In genomic region chr9:97853056-97853843, GRCh38 we compare ENCODE assay signal across 9 cellular contexts. TPM values are rescaled to one million over a fixed set of nuclear protein-coding genes. Genes with fewer than 3 reads are reported as not detected.
A peak's percentile ranks its signal among the peaks of the same experiment; 100 is the strongest.
DNase-seq lines count a peak whose midpoint lies in the region; ATAC-seq, FAIRE-seq and TF ChIP-seq lines count a peak whose summit lies in the region.
"Had no signal": no experiment of that assay in that cellular context is flagged by ENCODE, and none has a peak within 500 bp of the region (broad histone marks: within the 10 kb centered on the region; RNA-seq: fewer than 3 reads in every experiment).

Gene FOXE1, plus strand, starts transcription at chr9:97853226. Its CDS starts 689 bp downstream, at chr9:97853915.

- no TSS peak for BruUV-seq in HepG2 (replicated peaks; lab: Mats Ljungman, UMichigan)

- H3K4me3 ChIP-seq in HepG2 (replicated peaks in 1 of 3; ENCODE audit: insufficient read depth in 1 of 3, low read depth in 2 of 3, low read length in 3 of 3) (peak within 1 kb of the TSS in 1 of 3 experiments; percentile 46; a peak in 1 of 6 replicates), thymus (ENCODE audit: low read length) (peak within 1 kb of the TSS; percentile 53)

- peak; percentile 36 for ATAC-seq in activated T-helper 17 cell treated with anti-CD3 and anti-CD28 coated beads, Interleukin-2, amount 50 U/mL, for 72 hours (replicated peaks)
- ATAC-seq in HepG2, result peak; percentile 53

- no peaks in the 10 kb centered on the region for H4K20me1 ChIP-seq in HepG2 (ENCODE audit: insufficient read depth, low read length)

- TF ChIP-seq POLR2A in HepG2 (IDR thresholded peaks at IDR 0.05; ENCODE audit: insufficient read depth in 1 of 2, low read depth in 2 of 2, low read length in 2 of 2), result no peak

- H2AFZ ChIP-seq in HepG2 (ENCODE audit: low read length), result no peak within 1 kb of the TSS

- H3K9me3 ChIP-seq in HepG2 (ENCODE audit: low read length) (no peaks in the 10 kb centered on the region), thymus (ENCODE audit: control insufficient read depth) (peaks cover 2% of the 10 kb centered on the region)

- no peaks in the 10 kb centered on the region for H3K9me3 Mint-ChIP-seq in activated T-cell treated with anti-CD3 and anti-CD28 coated beads, Interleukin-2, amount 50 U/mL, for 24 hours
- H3K9me3 Mint-ChIP-seq in activated T-helper 17 cell treated with anti-CD3 and anti-CD28 coated beads, Interleukin-2, amount 50 U/mL, for 72 hours, result no peaks in the 10 kb centered on the region

- TF ChIP-seq CTCF in HepG2 (CRISPR knock-in tag; IDR thresholded peaks at IDR 0.05), result no peak

- 65% methylated on average over 11 of the region's 83 CpGs for WGBS in HepG2 (ENCODE audit: low lambda C conversion rate)
- WGBS in thymus, result 2% methylated on average over 83 of the region's 83 CpGs

- no peak within 1 kb of the TSS for H3K27ac ChIP-seq in HepG2 (ENCODE audit: extremely low read length, insufficient read depth, low read length)
- peak within 1 kb of the TSS; percentile 60 for H3K27ac ChIP-seq in thymus (ENCODE audit: low read depth)

- POLR2A ChIA-PET in HepG2 (lab: Yijun Ruan, JAX), result no interaction called here

- H3K4me1 Mint-ChIP-seq in activated T-cell treated with anti-CD3 and anti-CD28 coated beads, Interleukin-2, amount 50 U/mL, for 24 hours (ENCODE audit: low read depth), result peaks cover 35% of the 10 kb centered on the region
- H3K4me1 Mint-ChIP-seq in activated T-helper 17 cell treated with anti-CD3 and anti-CD28 coated beads, Interleukin-2, amount 50 U/mL, for 72 hours, result peaks cover 4% of the 10 kb centered on the region

- no peaks in the 10 kb centered on the region for H3K79me2 ChIP-seq in HepG2 (ENCODE audit: insufficient read depth, low read length)

- H3K4me1 ChIP-seq in HepG2 (ENCODE audit: insufficient read depth, low read length), result no peaks in the 10 kb centered on the region; the same call in 1 of the 2 replicates
- H3K4me1 ChIP-seq in thymus (ENCODE audit: control insufficient read depth, insufficient read depth, low read length), result peaks cover 8% of the 10 kb centered on the region

- in situ Hi-C loops in HepG2 (cut with HindIII; ENCODE audit: extremely low pct_ligation_motif_present, low pct_unique_long_range_greater_than_20kb), result no loop called here

- FAIRE-seq in HepG2 (lab: Jason Lieb, UNC), result no peak

- intact Hi-C loops in HepG2 (cut with micrococcal nuclease; ENCODE audit: unreplicated experiment), result no loop called here

- no peak for TF ChIP-seq RAD21 in HepG2 (CRISPR knock-in tag; IDR thresholded peaks at IDR 0.05)

- peak within 1 kb of the TSS; percentile 86 for H3K4me3 Mint-ChIP-seq in activated T-cell treated with anti-CD3 and anti-CD28 coated beads, Interleukin-2, amount 50 U/mL, for 24 hours
- H3K4me3 Mint-ChIP-seq in activated T-helper 17 cell treated with anti-CD3 and anti-CD28 coated beads, Interleukin-2, amount 50 U/mL, for 72 hours, result peak within 1 kb of the TSS; percentile 79

- peak within 1 kb of the TSS; percentile 18; the same call in 1 of the 2 replicates for H3K4me2 ChIP-seq in HepG2 (ENCODE audit: low read depth, low read length)

- DNase-seq in activated T-cell treated with anti-CD3 and anti-CD28 coated beads, Interleukin-2, amount 50 U/mL, for 24 hours, result peak; percentile 53
- DNase-seq in activated T-cell treated with anti-CD3 and anti-CD28 coated beads, Interleukin-2, amount 50 U/mL, for 1 hour, result no peak
- DNase-seq in HepG2 (ENCODE audit: low spot score) (no peak), superior temporal gyrus (ENCODE audit: extremely low spot score) (no peak), Kasumi-1 (lab: John Stamatoyannopoulos, UW) (no peak), cerebellum (ENCODE audit: low spot score) (no peak)

- H3K27me3 Mint-ChIP-seq in activated T-cell treated with anti-CD3 and anti-CD28 coated beads, Interleukin-2, amount 50 U/mL, for 24 hours, result peaks cover 86% of the 10 kb centered on the region
- peaks cover 60% of the 10 kb centered on the region for H3K27me3 Mint-ChIP-seq in activated T-helper 17 cell treated with anti-CD3 and anti-CD28 coated beads, Interleukin-2, amount 50 U/mL, for 72 hours

- H3K27me3 ChIP-seq in HepG2 (ENCODE audit: control insufficient read depth in 1 of 2, insufficient read depth in 2 of 2, low read length in 2 of 2), result peaks cover 8 to 64% of the 10 kb centered on the region in 2 experiments; a peak in 4 of 5 replicates
- peaks cover 91% of the 10 kb centered on the region for H3K27me3 ChIP-seq in thymus (ENCODE audit: control insufficient read depth, insufficient read depth)

- CTCF ChIA-PET in HepG2 (lab: Yijun Ruan, JAX; ENCODE audit: low intra/inter-chr PET ratio, low total read pairs), result no interaction called here

- peak within 1 kb of the TSS; percentile 79 for H3K27ac Mint-ChIP-seq in activated T-cell treated with anti-CD3 and anti-CD28 coated beads, Interleukin-2, amount 50 U/mL, for 24 hours
- no peak within 1 kb of the TSS for H3K27ac Mint-ChIP-seq in activated T-helper 17 cell treated with anti-CD3 and anti-CD28 coated beads, Interleukin-2, amount 50 U/mL, for 72 hours

- no peak within 1 kb of the TSS for H3K9ac ChIP-seq in HepG2 (ENCODE audit: insufficient read depth, low read depth, low read length)

- H3K36me3 ChIP-seq in HepG2 (replicated peaks in 1 of 2; ENCODE audit: control insufficient read depth in 1 of 2, insufficient read depth in 2 of 2, low read length in 2 of 2) (no peaks in the 10 kb centered on the region), thymus (ENCODE audit: control insufficient read depth, insufficient read depth) (no peaks in the 10 kb centered on the region)

- TF ChIP-seq EP300 in HepG2 (IDR thresholded peaks at IDR 0.05; ENCODE audit: low read depth in 2 of 2, low read length in 2 of 2), result no peak
- TF ChIP-seq EP300 in HepG2 (CRISPR knock-in tag; IDR thresholded peaks at IDR 0.05; ENCODE audit: borderline replicate concordance), result no peak

- peaks cover 3% of the 10 kb centered on the region for H3K36me3 Mint-ChIP-seq in activated T-cell treated with anti-CD3 and anti-CD28 coated beads, Interleukin-2, amount 50 U/mL, for 24 hours (ENCODE audit: low read depth)
- no peaks in the 10 kb centered on the region for H3K36me3 Mint-ChIP-seq in activated T-helper 17 cell treated with anti-CD3 and anti-CD28 coated beads, Interleukin-2, amount 50 U/mL, for 72 hours (ENCODE audit: low read depth)

TF ChIP-seq in HepG2, 621 proteins besides CTCF, POLR2A, EP300 and RAD21 (continues in another document):
- TF ChIP-seq SALL1 (CRISPR knock-in tag; IDR thresholded peaks at IDR 0.05), result peak; percentile 21; the same call in 1 of the 2 replicates
- TF ChIP-seq ZFX (CRISPR knock-in tag; IDR thresholded peaks at IDR 0.05; ENCODE audit: low read depth), result 0 out of 2 replicates have a peak, but pooled peaks have one; percentile 19
- no peak for TF ChIP-seq NR2F2 (IDR thresholded peaks at IDR 0.05; ENCODE audit: borderline replicate concordance, low read depth)

RNA-seq across cellular contexts. Expression of gene FOXE1, which starts in this region (rescaled TPM):
- total RNA-seq in activated T-helper 17 cell treated with anti-CD3 and anti-CD28 coated beads, Interleukin-2, amount 50 U/mL, for 72 hours, result not detected
- total RNA-seq in HepG2 (2016; rRNA removed; fragmentation: Illumina TruSeq; extraction: Trizol), result not detected in 2 replicates
- not detected in 2 replicates for total RNA-seq in HepG2 (2016; cell fraction: cytosol; rRNA removed; fragmentation: Illumina TruSeq; extraction: Trizol; ENCODE audit: low read depth)
- not detected in 2 replicates for total RNA-seq in HepG2 (2016; cell fraction: insoluble cytoplasmic fraction; rRNA removed; fragmentation: Illumina TruSeq; extraction: Trizol)
- total RNA-seq in HepG2 (2016; cell fraction: membrane; rRNA removed; fragmentation: Illumina TruSeq; extraction: Trizol), result not detected in 2 replicates
- not detected in 2 replicates for total RNA-seq in HepG2 (2016; cell fraction: nucleus; rRNA removed; fragmentation: Illumina TruSeq; extraction: Trizol)
- not detected in 2 replicates for polyA plus RNA-seq in HepG2 (2011; rRNA removed)
- polyA plus RNA-seq in HepG2 (2011; cell fraction: cytosol; rRNA removed), result not detected in 2 replicates
- not detected in 2 replicates for polyA plus RNA-seq in HepG2 (2011; cell fraction: nucleus; rRNA removed)
- 0.04 TPM in 1 of 2 replicates, not detected in the other for polyA plus RNA-seq in HepG2 (2012)
- polyA plus RNA-seq in HepG2 (2016; cell fraction: cytosol; fragmentation: Illumina TruSeq; extraction: Trizol; ENCODE audit: low read depth), result not detected in 2 replicates
- polyA plus RNA-seq in HepG2 (2016; cell fraction: insoluble cytoplasmic fraction; fragmentation: Illumina TruSeq; extraction: Trizol; ENCODE audit: low read depth), result not detected in 2 replicates
- polyA plus RNA-seq in HepG2 (2016; cell fraction: membrane; fragmentation: Illumina TruSeq; extraction: Trizol; ENCODE audit: low read depth), result not detected in 2 replicates
- not detected in 2 replicates for polyA plus RNA-seq in HepG2 (2016; cell fraction: nucleus; fragmentation: Illumina TruSeq; extraction: Trizol; ENCODE audit: insufficient read depth, low read depth)
- polyA minus RNA-seq in HepG2 (2011; rRNA and poly(A)+ RNA removed; ENCODE audit: low replicate concordance), result 1.2 TPM in 1 of 2 replicates, not detected in the other
- polyA minus RNA-seq in HepG2 (2011; cell fraction: cytosol; rRNA and poly(A)+ RNA removed), result not detected in 2 replicates
- not detected in 2 replicates for polyA minus RNA-seq in HepG2 (2011; cell fraction: nucleus; rRNA and poly(A)+ RNA removed)
- 4.4 TPM for polyA plus RNA-seq in thymus
- total RNA-seq in cerebellum, result not detected
- total RNA-seq: HT1080 had no signal

Comparison
In these comparisons a context has a peak if more than half of its experiments do, and no peak if none do; other contexts are left out.
1. Peak in ATAC-seq in activated T-helper 17 cell treated with anti-CD3 and anti-CD28 coated beads, Interleukin-2, amount 50 U/mL, for 72 hours; RNA of the gene not detected or under 1 TPM.